28 cellular contexts compared by ENCODE assay signal in genomic region chr6:21536280-21536766, GRCh38.
"Had no signal": no experiment of that assay in that cellular context is flagged by ENCODE, and none has a peak within 500 bp of the region (broad histone marks: within the 10 kb centered on the region; RNA-seq: fewer than 3 reads in every experiment).

No MANE protein-coding gene starts in this region.

- H3K9me3 ChIP-seq: ascending aorta, breast epithelium, colonic mucosa, esophagus squamous epithelium, gastroesophageal sphincter had no signal

- H3K27me3 ChIP-seq: ascending aorta, breast epithelium, cardiac muscle cell, colonic mucosa, esophagus squamous epithelium, gastroesophageal sphincter had no signal

- H3K4me3 ChIP-seq: ascending aorta, breast epithelium, cardiac muscle cell, colonic mucosa, esophagus squamous epithelium, gastroesophageal sphincter had no signal

- ATAC-seq: activated naive CD4-positive, alpha-beta T cell treated with anti-CD3 and anti-CD28 coated beads, Interleukin-2, amount 50 U/mL, for 72 hours; activated T-cell treated with anti-CD3 and anti-CD28 coated beads, Interleukin-2, amount 50 U/mL, for 72 hours; gastroesophageal sphincter had no signal

- H3K27ac ChIP-seq: ascending aorta, breast epithelium, cardiac muscle cell, colonic mucosa, epithelial cell of prostate, esophagus squamous epithelium, gastroesophageal sphincter had no signal

- DNase-seq: activated CD4-positive, alpha-beta memory T cell treated with anti-CD3 and anti-CD28 coated beads, Interleukin-2, amount 10 ng/mL, durations not matched to agents 7 days and 5 days; activated CD4-positive, alpha-beta T cell treated with anti-CD3 and anti-CD28 coated beads for 1 hour; activated CD4-positive, alpha-beta T cell treated with anti-CD3 and anti-CD28 coated beads for 4 hours; activated CD4-positive, alpha-beta T cell treated with anti-CD3 and anti-CD28 coated beads, Interleukin-2, amount 10 ng/mL, durations not matched to agents 7 days and 5 days; activated CD4-positive, alpha-beta T cell treated with anti-CD3 and anti-CD28 coated beads, Interleukin-2, amount 50 U/mL, for 4 hours; activated CD8-positive, alpha-beta memory T cell treated with anti-CD3 and anti-CD28 coated beads, Interleukin-2, amount 50 U/mL, for 48 hours; activated gamma-delta T cell; activated naive CD4-positive, alpha-beta T cell; activated naive CD4-positive, alpha-beta T cell treated with anti-CD3 and anti-CD28 coated beads, Interleukin-2, amount 10 ng/mL, durations not matched to agents 7 days and 5 days; activated naive CD8-positive, alpha-beta T cell treated with anti-CD3 and anti-CD28 coated beads, Interleukin-2, amount 10 ng/mL, durations not matched to agents 7 days and 5 days; activated T-cell treated with anti-CD3 and anti-CD28 coated beads for 4 hours; activated T-cell treated with anti-CD3 and anti-CD28 coated beads, Interleukin-2, amount 50 U/mL, for 24 hours; activated T-cell treated with anti-CD3 and anti-CD28 coated beads, Interleukin-2, amount 50 U/mL, for 72 hours; central memory CD4-positive, alpha-beta T cell; cerebellar nuclear complex; colonic mucosa; effector CD8-positive, alpha-beta T cell; esophagus squamous epithelium; foreskin melanocyte; T-helper 2 cell had no signal

- FAIRE-seq: endometrium, endothelial cell of umbilical vein had no signal

- H3K4me1 ChIP-seq: ascending aorta, breast epithelium, colonic mucosa, esophagus squamous epithelium, gastroesophageal sphincter had no signal

- H3K36me3 ChIP-seq: ascending aorta, breast epithelium, cardiac muscle cell, colonic mucosa, esophagus squamous epithelium, gastroesophageal sphincter had no signal
